Comparison of ENCODE assay signal across 12 cellular contexts in genomic region chr2:119282966-119283511, GRCh38. TPM values are rescaled to one million over a fixed set of nuclear protein-coding genes. Genes with fewer than 3 reads are reported as not detected.
DNase-seq lines count a peak whose midpoint lies in the region; ATAC-seq, FAIRE-seq and TF ChIP-seq lines count a peak whose summit lies in the region.
"Had no signal": no experiment of that assay in that cellular context is flagged by ENCODE, and none has a peak within 500 bp of the region (broad histone marks: within the 10 kb centered on the region; RNA-seq: fewer than 3 reads in every experiment).

No MANE protein-coding gene starts in this region.

- intact Hi-C loops in heart right ventricle (cut with DNase I) = loop anchor here in 3 of 10 donors (10.0 kb wide), 3 partner anchors 58 to 398 kb away; partner anchors contain the start of gene STEAP3 (in 1 of the 3)
- intact Hi-C loops in posterior cingulate gyrus (cut with DNase I) = no loop called here

- H3K4me3 ChIP-seq in heart right ventricle = no peak overlapping the region

- no peak for TF ChIP-seq CTCF in heart right ventricle (IDR thresholded peaks at IDR 0.05)

- no peak for TF ChIP-seq POLR2A in H54 (IDR thresholded peaks at IDR 0.05; ENCODE audit: low read depth, low read length)

- H3K27me3 ChIP-seq in heart right ventricle = no peaks in the 10 kb centered on the region

- H3K36me3 ChIP-seq in heart right ventricle = peaks cover 0 to 8% (median 0%) of the 10 kb centered on the region in 9 donors

- no peak for FAIRE-seq in H54 (lab: Jason Lieb, UNC)

- 63 to 68% methylated on average over 5 of the region's 5 CpGs for WGBS in heart right ventricle, 2 donors

- peak; percentile 74 to 91 (median 85) for ATAC-seq in heart right ventricle
- ATAC-seq: activated CD8-positive, alpha-beta memory T cell treated with anti-CD3 and anti-CD28 coated beads, Interleukin-2, amount 10 ng/mL, durations not matched to agents 7 days and 5 days had no signal

- no peaks in the 10 kb centered on the region for H3K9me3 ChIP-seq in heart right ventricle

- peak overlapping the region in 6 of 10 donors; percentile 9 to 80 (median 23) for H3K27ac ChIP-seq in heart right ventricle

- DNase-seq in COR-L47 (lab: John Stamatoyannopoulos, UW) (peak; percentile 0), amygdala (lab: John Stamatoyannopoulos, UW) (peak in 51 of 56 donors; percentile 23 to 88 (median 65)), heart right ventricle (peak; percentile 57 to 68), posterior cingulate gyrus (peak; percentile 70 to 97 (median 80)), SHP77 (lab: John Stamatoyannopoulos, UW) (no peak), NCI-H82 treated with DMSO at 0.1 percent for 48 hours (lab: John Stamatoyannopoulos, UW; ENCODE audit: unreplicated experiment) (no peak), H54 (ENCODE audit: insufficient read length, low spot score) (no peak), GM19238 (ENCODE audit: insufficient read length, low spot score) (no peak)
- DNase-seq: activated CD8-positive, alpha-beta memory T cell treated with anti-CD3 and anti-CD28 coated beads, Interleukin-2, amount 10 ng/mL, durations not matched to agents 7 days and 5 days; activated naive CD8-positive, alpha-beta T cell treated with anti-CD3 and anti-CD28 coated beads, Interleukin-2, amount 10 ng/mL, durations not matched to agents 7 days and 5 days; effector memory CD4-positive, alpha-beta T cell; naive thymus-derived CD4-positive, alpha-beta T cell had no signal

- H3K4me1 ChIP-seq in heart right ventricle = peaks cover 0 to 28% (median 3%) of the 10 kb centered on the region in 9 donors

RNA-seq across cellular contexts. Expression of gene STEAP3, which starts 59.4 kb away (rescaled TPM):
- total RNA-seq in heart right ventricle = 10 to 100 TPM in 4 of 10 donors, 1 to 10 TPM in 6; 5.0 to 18.2 (median 8.6) TPM
- polyA plus RNA-seq in heart right ventricle = 1 to 10 TPM; 5.0 to 5.8 TPM
- polyA plus RNA-seq: naive thymus-derived CD4-positive, alpha-beta T cell had no signal

Comparison
In these comparisons a context has a peak if more than half of its experiments do, and no peak if none do; other contexts are left out.
1. DNase-seq: peak in COR-L47 (single experiment), amygdala (51 of 56), heart right ventricle (2 of 2) and posterior cingulate gyrus (10 of 10); none in SHP77 (0 of 2), NCI-H82 treated with DMSO at 0.1 percent for 48 hours (single experiment), H54 (single experiment) and GM19238 (single experiment).